Comparison of ENCODE assay signal across 8 cellular contexts in genomic region chr6:33787954-33788693, GRCh38. TPM values are rescaled to one million over a fixed set of nuclear protein-coding genes. Genes with fewer than 3 reads are reported as not detected.
DNase-seq lines count a peak whose midpoint lies in the region; ATAC-seq and TF ChIP-seq lines count a peak whose summit lies in the region.

No MANE protein-coding gene starts in this region.

- CTCF ChIA-PET in activated CD4-positive, alpha-beta T cell treated with anti-CD3 and anti-CD28 coated beads for 36 hours (lab: Charles Lee), result interaction anchor here (0.6 to 3.8 kb wide), 3 partner anchors 9 to 31 kb away, joined by 3 to 22 read pairs (median 3); no protein-coding TSS in a partner anchor

- TF ChIP-seq CTCF in NB4 (IDR thresholded peaks at IDR 0.05; ENCODE audit: low read depth, low read length) (no peak), coronary artery (IDR thresholded peaks at IDR 0.05) (no peak)

- H3K36me3 Mint-ChIP-seq in activated CD4-positive, alpha-beta T cell treated with anti-CD3 and anti-CD28 coated beads for 36 hours (ENCODE audit: low read depth), result peaks cover 31% of the 10 kb centered on the region

- POLR2A ChIA-PET in activated CD4-positive, alpha-beta T cell treated with anti-CD3 and anti-CD28 coated beads for 36 hours (lab: Charles Lee), result interaction anchor here (0.5 to 1.7 kb wide), 4 partner anchors 187 to 627 kb away, joined by 3 to 8 read pairs (median 4); no protein-coding TSS in a partner anchor

- H3K4me3 ChIP-seq in NB4 (ENCODE audit: low read depth, low read length) (peak overlapping the region; percentile 76), coronary artery (peak overlapping the region; percentile 91)

- intact Hi-C loops in activated CD4-positive, alpha-beta T cell treated with anti-CD3 and anti-CD28 coated beads for 36 hours (cut with DNase I, micrococcal nuclease), result loop anchor here (1.0 to 5.0 kb wide), 9 partner anchors 53 to 969 kb away; partner anchors contain the start of genes BAK1 (in 1 of the 2), HMGA1 (in 1 of the 2), HSD17B8 (in 1 of the 2) and ITPR3 (in 1 of the 2)

- TF ChIP-seq POLR2A in NB4 (IDR thresholded peaks at IDR 0.05; ENCODE audit: extremely low read depth, insufficient read length), result peak; percentile 33

- H3K27ac Mint-ChIP-seq in activated CD4-positive, alpha-beta T cell treated with anti-CD3 and anti-CD28 coated beads for 36 hours, result peak overlapping the region; percentile 99

- H3K4me3 Mint-ChIP-seq in activated CD4-positive, alpha-beta T cell treated with anti-CD3 and anti-CD28 coated beads for 36 hours, result peak overlapping the region; percentile 96

- H3K9me3 Mint-ChIP-seq in activated CD4-positive, alpha-beta T cell treated with anti-CD3 and anti-CD28 coated beads for 36 hours (ENCODE audit: low read depth), result no peaks in the 10 kb centered on the region

- ATAC-seq in HG02571 (IDR thresholded peaks at IDR 0.05; ENCODE audit: unreplicated experiment) (peak; percentile 41), left lobe of liver (peak; percentile 62)
- ATAC-seq in activated CD4-positive, alpha-beta T cell treated with anti-CD3 and anti-CD28 coated beads for 36 hours, result peak; percentile 70

- H3K27ac ChIP-seq in coronary artery, result peak overlapping the region; percentile 98

- no peaks in the 10 kb centered on the region for H3K27me3 Mint-ChIP-seq in activated CD4-positive, alpha-beta T cell treated with anti-CD3 and anti-CD28 coated beads for 36 hours

- H3K4me1 Mint-ChIP-seq in activated CD4-positive, alpha-beta T cell treated with anti-CD3 and anti-CD28 coated beads for 36 hours, result peaks cover 47% of the 10 kb centered on the region

- peak; percentile 14 for DNase-seq in NCI-H1694 treated with DMSO at 0.1 percent for 48 hours (lab: John Stamatoyannopoulos, UW)
- DNase-seq in NCI-H1694 (lab: John Stamatoyannopoulos, UW), result no peak
- peak; percentile 89 for DNase-seq in NB4 (ENCODE audit: low read depth)
- peak; percentile 73 for DNase-seq in activated CD4-positive, alpha-beta T cell treated with anti-CD3 and anti-CD28 coated beads for 36 hours
- peak; percentile 84 for DNase-seq in coronary artery (ENCODE audit: low spot score)
- peak; percentile 73 for DNase-seq in left lobe of liver (ENCODE audit: low spot score)
- peak; percentile 37 to 44 for DNase-seq in stimulated activated CD4-positive, alpha-beta T cell treated with anti-CD3 and anti-CD28 coated beads, Interleukin-2, amount 100 ng/mL, for 48 hours

RNA-seq across cellular contexts. Expression of gene LEMD2, which starts 0.8 kb away (rescaled TPM):
- 10 to 100 TPM; 55.2 to 61.5 TPM for total RNA-seq in activated CD4-positive, alpha-beta T cell treated with anti-CD3 and anti-CD28 coated beads for 36 hours
- total RNA-seq in left lobe of liver, result 20.2 TPM

RNA-seq across cellular contexts. Expression of gene MLN, which starts 15.7 kb away (rescaled TPM):
- not detected for total RNA-seq in activated CD4-positive, alpha-beta T cell treated with anti-CD3 and anti-CD28 coated beads for 36 hours
- not detected for total RNA-seq in left lobe of liver

RNA-seq across cellular contexts. Expression of gene IP6K3, which starts 41.4 kb away (rescaled TPM):
- total RNA-seq in activated CD4-positive, alpha-beta T cell treated with anti-CD3 and anti-CD28 coated beads for 36 hours, result not detected
- total RNA-seq in left lobe of liver, result 4.1 TPM
